8 cellular contexts compared by ENCODE assay signal in genomic region chr1:9315411-9316079, GRCh38. TPM values are rescaled to one million over a fixed set of nuclear protein-coding genes. Genes with fewer than 3 reads are reported as not detected.
A peak's percentile ranks its signal among the peaks of the same experiment; 100 is the strongest.
DNase-seq lines count a peak whose midpoint lies in the region; ATAC-seq and TF ChIP-seq lines count a peak whose summit lies in the region.

No MANE protein-coding gene starts in this region.

- no peak for TF ChIP-seq CTCF in fibroblast of pulmonary artery (IDR thresholded peaks at IDR 0.05; ENCODE audit: low read length, missing control alignments)

- no peak overlapping the region for H3K4me3 ChIP-seq in fibroblast of pulmonary artery (replicated peaks; ENCODE audit: low read depth, low read length)

- ATAC-seq in HG03039 (IDR thresholded peaks at IDR 0.05; ENCODE audit: unreplicated experiment), result no peak

- DNase-seq in H4 (ENCODE audit: low spot score) (peak; percentile 85), fibroblast of pulmonary artery (ENCODE audit: low read depth) (peak; percentile 60), HPDE6-E6E7 (ENCODE audit: extremely low spot score) (no peak), T-helper 9 cell (no peak), KG1 (lab: John Stamatoyannopoulos, UW) (no peak)
- DNase-seq in activated CD8-positive, alpha-beta memory T cell treated with anti-CD3 and anti-CD28 coated beads for 48 hours (ENCODE audit: low read depth in 2 of 3, low spot score in 2 of 3), result peak; percentile 29 to 48 (median 32)
- peak; percentile 42 for DNase-seq in stimulated activated CD8-positive, alpha-beta memory T cell treated with anti-CD3 and anti-CD28 coated beads, Interleukin-7, amount 100 ng/mL, for 24 hours (ENCODE audit: low read depth)

RNA-seq across cellular contexts. Expression of gene SPSB1, which starts 22.9 kb away (rescaled TPM):
- 10.6 and 12.2 TPM in 2 replicates for total RNA-seq in H4 (2014; rRNA removed; shearing (Covaris generic))

Comparison
In these comparisons a context has a peak if more than half of its experiments do, and no peak if none do; other contexts are left out.
1. DNase-seq: peak in H4 (single experiment), activated CD8-positive, alpha-beta memory T cell treated with anti-CD3 and anti-CD28 coated beads for 48 hours (3 of 3), fibroblast of pulmonary artery (single experiment) and stimulated activated CD8-positive, alpha-beta memory T cell treated with anti-CD3 and anti-CD28 coated beads, Interleukin-7, amount 100 ng/mL, for 24 hours (single experiment); none in HPDE6-E6E7 (single experiment), T-helper 9 cell (single experiment) and KG1 (single experiment).